Comparison of ENCODE assay signal across 1 cellular context in genomic region chr9:99300103-99300439, GRCh38.
TF ChIP-seq lines count a peak whose summit lies in the region.

No MANE protein-coding gene starts in this region.

TF ChIP-seq in H1, 55 proteins besides CTCF, POLR2A, EP300 and RAD21:
- TF ChIP-seq KDM5A (IDR thresholded peaks at IDR 0.05; ENCODE audit: low read length): no peak
- no peak for TF ChIP-seq SIRT6 (IDR thresholded peaks at IDR 0.05; ENCODE audit: low read length)
- TF ChIP-seq CBX5 (IDR thresholded peaks at IDR 0.05; ENCODE audit: low read depth, low read length): no peak
- no peak for TF ChIP-seq SIX5 (IDR thresholded peaks at IDR 0.05; ENCODE audit: low read depth, low read length)
- TF ChIP-seq BACH1 (IDR thresholded peaks at IDR 0.05; ENCODE audit: low read length): no peak
- TF ChIP-seq CHD1 (IDR thresholded peaks at IDR 0.05; ENCODE audit: low read depth, low read length): no peak
- no peak for TF ChIP-seq TBP (IDR thresholded peaks at IDR 0.05; ENCODE audit: low read depth, low read length)
- TF ChIP-seq TCF12 (IDR thresholded peaks at IDR 0.05; ENCODE audit: low read depth, low read length): no peak
- TF ChIP-seq, protein P1, sequence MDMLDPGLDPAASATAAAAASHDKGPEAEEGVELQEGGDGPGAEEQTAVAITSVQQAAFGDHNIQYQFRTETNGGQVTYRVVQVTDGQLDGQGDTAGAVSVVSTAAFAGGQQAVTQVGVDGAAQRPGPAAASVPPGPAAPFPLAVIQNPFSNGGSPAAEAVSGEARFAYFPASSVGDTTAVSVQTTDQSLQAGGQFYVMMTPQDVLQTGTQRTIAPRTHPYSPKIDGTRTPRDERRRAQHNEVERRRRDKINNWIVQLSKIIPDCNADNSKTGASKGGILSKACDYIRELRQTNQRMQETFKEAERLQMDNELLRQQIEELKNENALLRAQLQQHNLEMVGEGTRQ (IDR thresholded peaks at IDR 0.05; ENCODE audit: low read length): no peak
- no peak for TF ChIP-seq RFX5 (IDR thresholded peaks at IDR 0.05; ENCODE audit: borderline replicate concordance, low read depth, low read length)
- no peak for TF ChIP-seq NRF1 (IDR thresholded peaks at IDR 0.05; ENCODE audit: low read depth, low read length)
- TF ChIP-seq SAP30 (IDR thresholded peaks at IDR 0.05; ENCODE audit: insufficient read depth, insufficient replicate concordance, low read length): no peak
- TF ChIP-seq SRF (IDR thresholded peaks at IDR 0.05; ENCODE audit: low read depth, low read length): no peak
- TF ChIP-seq, protein P2, sequence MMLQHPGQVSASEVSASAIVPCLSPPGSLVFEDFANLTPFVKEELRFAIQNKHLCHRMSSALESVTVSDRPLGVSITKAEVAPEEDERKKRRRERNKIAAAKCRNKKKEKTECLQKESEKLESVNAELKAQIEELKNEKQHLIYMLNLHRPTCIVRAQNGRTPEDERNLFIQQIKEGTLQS (IDR thresholded peaks at IDR 0.05; ENCODE audit: insufficient read depth, low read depth, low read length): no peak
